In the genomic region with DNA sequence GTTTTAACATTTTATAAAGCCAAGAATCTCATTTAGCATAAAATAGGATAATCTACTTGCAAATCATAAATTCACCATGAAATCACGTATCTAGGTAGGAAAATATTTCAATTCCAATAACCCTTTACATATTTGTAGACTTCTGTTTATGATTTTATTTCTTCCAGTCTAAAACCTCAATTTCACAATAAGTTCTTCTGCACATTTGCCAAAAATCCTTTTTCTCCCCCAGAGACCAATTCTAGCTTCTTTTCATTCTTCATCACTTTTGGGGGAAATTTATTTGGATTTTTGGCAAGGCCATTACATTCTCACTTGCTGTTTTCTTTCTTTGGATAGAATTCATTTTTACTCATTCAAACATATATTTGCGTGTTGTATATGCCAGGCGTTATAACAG, we compare ENCODE assay signal across 26 cellular contexts.
"Had no signal": no experiment of that assay in that cellular context is flagged by ENCODE, and none has a peak within 500 bp of the region (broad histone marks: within the 10 kb centered on the region; RNA-seq: fewer than 3 reads in every experiment).

No MANE protein-coding gene starts in this region.

- H3K4me3 Mint-ChIP-seq: activated CD8-positive, alpha-beta T cell treated with anti-CD3 and anti-CD28 coated beads, Interleukin-2, amount 10 ng/mL, durations not matched to agents 7 days and 5 days; activated naive CD8-positive, alpha-beta T cell treated with anti-CD3 and anti-CD28 coated beads, Interleukin-2, amount 50 U/mL, for 24 hours; activated T-helper 1 cell treated with anti-CD3 and anti-CD28 coated beads, Interleukin-12 subunit alpha, Interleukin-12 subunit beta, Interleukin-2, Interleukin-4 antibody, amounts not matched to agents 30 ng/mL and 10 ng/mL and 1 ng/mL, durations not matched to agents 14 hours and 24 hours and 36 hours; mesothelial cell of epicardium; naive thymus-derived CD8-positive, alpha-beta T cell; stimulated activated naive CD8-positive, alpha-beta T cell treated with anti-CD3 and anti-CD28 coated beads, Interleukin-15, Interleukin-2, amounts not matched to agents 100 ng/mL and 50 ng/mL, for 24 hours had no signal

- H3K27me3 Mint-ChIP-seq: progenitor cell of endocrine pancreas had no signal

- H3K4me3 ChIP-seq: lung, skin epidermis, tibial artery had no signal

- H3K4me1 ChIP-seq: body of pancreas had no signal

- H3K27ac Mint-ChIP-seq: activated CD8-positive, alpha-beta T cell treated with anti-CD3 and anti-CD28 coated beads, Interleukin-2, amount 10 ng/mL, durations not matched to agents 7 days and 5 days; activated naive CD8-positive, alpha-beta T cell treated with anti-CD3 and anti-CD28 coated beads, Interleukin-2, amount 50 U/mL, for 24 hours; activated T-helper 1 cell treated with anti-CD3 and anti-CD28 coated beads, Interleukin-12 subunit alpha, Interleukin-12 subunit beta, Interleukin-2, Interleukin-4 antibody, amounts not matched to agents 30 ng/mL and 10 ng/mL and 1 ng/mL, durations not matched to agents 14 hours and 24 hours and 36 hours; mesothelial cell of epicardium; naive thymus-derived CD8-positive, alpha-beta T cell; progenitor cell of endocrine pancreas; stimulated activated naive CD8-positive, alpha-beta T cell treated with anti-CD3 and anti-CD28 coated beads, Interleukin-15, Interleukin-2, amounts not matched to agents 100 ng/mL and 50 ng/mL, for 24 hours had no signal

- DNase-seq: activated CD4-positive, alpha-beta T cell treated with anti-CD3 and anti-CD28 coated beads, Interleukin-2, amount 50 U/mL, for 1 hour; activated CD4-positive, CD25-positive, alpha-beta regulatory T cell treated with anti-CD3 and anti-CD28 coated beads, Interleukin-2, amount 50 U/mL, for 72 hours; activated CD8-positive, alpha-beta T cell treated with anti-CD3 and anti-CD28 coated beads, Interleukin-2, amount 10 ng/mL, durations not matched to agents 7 days and 5 days; activated gamma-delta T cell; activated naive CD4-positive, alpha-beta T cell treated with anti-CD3 and anti-CD28 coated beads, Interleukin-2, amount 50 U/mL, for 16 hours; activated naive CD8-positive, alpha-beta T cell treated with anti-CD3 and anti-CD28 coated beads, Interleukin-2, amount 50 U/mL, for 24 hours; anterior cingulate cortex; body of pancreas; central memory CD4-positive, alpha-beta T cell; dermis blood vessel endothelial cell; effector CD8-positive, alpha-beta T cell; erythroblast; naive thymus-derived CD8-positive, alpha-beta T cell; retina; stimulated activated CD4-positive, alpha-beta T cell treated with anti-CD3 and anti-CD28 coated beads, Interleukin-1b, Interleukin-23, amount 100 ng/mL, for 48 hours; T-helper 1 cell; tibial artery; WERI-Rb-1 had no signal

- H3K9me3 Mint-ChIP-seq: activated naive CD8-positive, alpha-beta T cell treated with anti-CD3 and anti-CD28 coated beads, Interleukin-2, amount 50 U/mL, for 24 hours; activated T-helper 1 cell treated with anti-CD3 and anti-CD28 coated beads, Interleukin-12 subunit alpha, Interleukin-12 subunit beta, Interleukin-2, Interleukin-4 antibody, amounts not matched to agents 30 ng/mL and 10 ng/mL and 1 ng/mL, durations not matched to agents 14 hours and 24 hours and 36 hours; mesothelial cell of epicardium; naive thymus-derived CD8-positive, alpha-beta T cell; stimulated activated naive CD8-positive, alpha-beta T cell treated with anti-CD3 and anti-CD28 coated beads, Interleukin-15, Interleukin-2, amounts not matched to agents 100 ng/mL and 50 ng/mL, for 24 hours had no signal

- FAIRE-seq: keratinocyte, TTC549 had no signal

- H3K27me3 ChIP-seq: body of pancreas, tibial artery had no signal

- H3K36me3 ChIP-seq: WERI-Rb-1 had no signal

- H3K36me3 Mint-ChIP-seq: naive thymus-derived CD8-positive, alpha-beta T cell had no signal

- ATAC-seq: activated CD8-positive, alpha-beta T cell treated with anti-CD3 and anti-CD28 coated beads, Interleukin-2, amount 10 ng/mL, durations not matched to agents 7 days and 5 days; activated naive CD8-positive, alpha-beta T cell treated with anti-CD3 and anti-CD28 coated beads, Interleukin-2, amount 50 U/mL, for 24 hours; body of pancreas; naive thymus-derived CD8-positive, alpha-beta T cell had no signal

- H3K27ac ChIP-seq: body of pancreas, skin epidermis, tibial artery, WERI-Rb-1 had no signal

- H3K9me3 ChIP-seq: body of pancreas, tibial artery had no signal
